ENCODE assay signal across 12 cellular contexts in genomic region chr3:159832024-159832423, GRCh38. TPM values are rescaled to one million over a fixed set of nuclear protein-coding genes. Genes with fewer than 3 reads are reported as not detected.
A peak's percentile ranks its signal among the peaks of the same experiment; 100 is the strongest.
DNase-seq lines count a peak whose midpoint lies in the region; ATAC-seq, FAIRE-seq and TF ChIP-seq lines count a peak whose summit lies in the region.
"Had no signal": no experiment of that assay in that cellular context is flagged by ENCODE, and none has a peak within 500 bp of the region (broad histone marks: within the 10 kb centered on the region; RNA-seq: fewer than 3 reads in every experiment).

No MANE protein-coding gene starts in this region.

- RAD21 ChIA-PET in GM12878 (lab: Charles Lee; ENCODE audit: unreplicated experiment), result interaction anchor here (1.1 to 1.8 kb wide), 2 partner anchors 155 to 174 kb away, joined by 3 to 6 read pairs; no protein-coding TSS in a partner anchor

- TF ChIP-seq POLR2A in GM12878 (IDR thresholded peaks at IDR 0.05; ENCODE audit: low read depth, low read length), result no peak

- SMC1A ChIA-PET in GM12878 (lab: Charles Lee; ENCODE audit: uncharacterized antibody, unreplicated experiment), result interaction anchor here (1.2 to 2.9 kb wide), 4 partner anchors 28 to 181 kb away, joined by 3 to 13 read pairs (median 6); no protein-coding TSS in a partner anchor

- TF ChIP-seq RAD21 in GM12878 (IDR thresholded peaks at IDR 0.05; ENCODE audit: insufficient read depth, low read depth, low read length), result no peak

- POLR2A ChIA-PET in GM12878 (lab: Charles Lee), result no interaction called here

- in situ Hi-C loops in GM12878 (cut with MboI), result no loop called here

- H3K79me2 ChIP-seq in GM12878 (ENCODE audit: control insufficient read depth, insufficient read depth, low read length), result no peaks in the 10 kb centered on the region

- no peak overlapping the region for H3K27ac ChIP-seq in GM12878 (ENCODE audit: control insufficient read depth, insufficient read depth)
- H3K27ac ChIP-seq: body of pancreas, thoracic aorta had no signal

- no peak overlapping the region for H3K9ac ChIP-seq in GM12878 (ENCODE audit: control insufficient read depth, insufficient read depth, low read length)

- ATAC-seq in GM18868 (IDR thresholded peaks at IDR 0.05; ENCODE audit: unreplicated experiment) (peak; percentile 89), GM21825 (IDR thresholded peaks at IDR 0.05; ENCODE audit: unreplicated experiment) (peak; percentile 94), HG03460 (IDR thresholded peaks at IDR 0.05; ENCODE audit: unreplicated experiment) (peak; percentile 94), GM12878 (peak; percentile 87)
- ATAC-seq: body of pancreas had no signal

- CTCF ChIA-PET in GM12878 (lab: Yijun Ruan, JAX), result interaction anchor here (0.6 to 9.8 kb wide), 6 partner anchors 22 to 1045 kb away, joined by 4 to 129 read pairs (median 4); no protein-coding TSS in a partner anchor

- WGBS in GM12878 (ENCODE audit: insufficient coverage, insufficient replicate concordance, low lambda C conversion rate, missing lambda C conversion rate), result 4% methylated on average over 2 of the region's 2 CpGs

- H4K20me1 ChIP-seq in GM12878 (ENCODE audit: control insufficient read depth, insufficient read depth), result no peaks in the 10 kb centered on the region

- H2AFZ ChIP-seq in GM12878 (ENCODE audit: control insufficient read depth, low read depth, low read length), result no peak overlapping the region

- no TSS peak for BruUV-seq in GM12878 (replicated peaks; lab: Mats Ljungman, UMichigan)

- intact Hi-C loops in GM12878 (cut with micrococcal nuclease; ENCODE audit: unreplicated experiment) (no loop called here), posterior vena cava (cut with DNase I) (no loop called here)

- H3K4me3 ChIP-seq in GM12878, result no peak overlapping the region
- H3K4me3 ChIP-seq: body of pancreas, thoracic aorta had no signal

- H3K36me3 ChIP-seq in GM12878 (ENCODE audit: control insufficient read depth in 2 of 2, insufficient read depth in 2 of 2, low read length in 1 of 2), result no peaks in the 10 kb centered on the region
- H3K36me3 ChIP-seq: thoracic aorta had no signal

- no peaks in the 10 kb centered on the region for H3K9me3 ChIP-seq in GM12878 (replicated peaks; ENCODE audit: control insufficient read depth, insufficient read depth, low read length)
- H3K9me3 ChIP-seq: body of pancreas, thoracic aorta had no signal

- DNase-seq in GM12878 (ENCODE audit: low read depth, low spot score), result peak; percentile 25
- DNase-seq in posterior vena cava (ENCODE audit: low spot score), result no peak
- DNase-seq in AG08396 (ENCODE audit: low spot score), result no peak
- DNase-seq in activated CD4-positive, CD25-positive, alpha-beta regulatory T cell treated with anti-CD3 and anti-CD28 coated beads, Interleukin-2, amount 50 U/mL, for 72 hours, result no peak
- DNase-seq in activated gamma-delta T cell treated with Interleukin-2 at 50 U/mL for 16 hours, result no peak
- DNase-seq: activated CD4-positive, alpha-beta T cell treated with anti-CD3 and anti-CD28 coated beads for 1 hour; body of pancreas; foreskin melanocyte had no signal

- H3K27me3 ChIP-seq in GM12878 (replicated peaks in 1 of 2; ENCODE audit: control insufficient read depth in 2 of 2, insufficient read depth in 2 of 2, low read length in 1 of 2), result no peaks in the 10 kb centered on the region
- H3K27me3 ChIP-seq: body of pancreas had no signal

- no peak for TF ChIP-seq EP300 in GM12878 (IDR thresholded peaks at IDR 0.05; ENCODE audit: borderline replicate concordance in 1 of 2, control insufficient read depth in 1 of 2, low read depth in 2 of 2, low read length in 2 of 2)

- peak overlapping the region; percentile 12; the same call in 1 of the 2 replicates for H3K4me2 ChIP-seq in GM12878 (ENCODE audit: control insufficient read depth, insufficient read depth)

- peaks cover 13% of the 10 kb centered on the region for H3K4me1 ChIP-seq in GM12878 (ENCODE audit: control insufficient read depth, insufficient read depth, low read length)

- peak; percentile 62 for FAIRE-seq in GM12878 (lab: Jason Lieb, UNC)

- no peak for TF ChIP-seq CTCF in GM12878 (IDR thresholded peaks at IDR 0.05 in 2 of 3, conservative IDR thresholded peaks at IDR 0.05 in 1 of 3; ENCODE audit: control insufficient read depth in 2 of 3, extremely low read depth in 1 of 3, insufficient read depth in 1 of 3, low read depth in 3 of 3, low read length in 3 of 3)

TF ChIP-seq in GM12878, 131 proteins besides CTCF, POLR2A, EP300 and RAD21:
- TF ChIP-seq EZH2 (IDR thresholded peaks at IDR 0.05; ENCODE audit: borderline replicate concordance, control insufficient read depth, low read depth, low read length) (no peak), TCF12 (IDR thresholded peaks at IDR 0.05; ENCODE audit: low read depth, low read length) (peak; percentile 36; the same call in 1 of the 2 replicates), RUNX3 (IDR thresholded peaks at IDR 0.05; ENCODE audit: low read length) (peak; percentile 35; the same call in 1 of the 2 replicates)
TF ChIP-seq in GM12878: peak in this region for 2.

RNA-seq across cellular contexts. Expression of gene SCHIP1, which starts 7.6 kb away (rescaled TPM):
- 0.17 TPM in 1 of 2 replicates, not detected in the other for total RNA-seq in GM12878 (2013; cell fraction: nucleolus; rRNA removed)
- 0.98 and 1.4 TPM in 2 replicates for total RNA-seq in GM12878 (2014; rRNA removed)
- 1.4 and 1.6 TPM in 2 replicates for total RNA-seq in GM12878 (2014; rRNA removed; fragmentation: Illumina TruSeq; extraction: Trizol)
- total RNA-seq in GM12878 (2021), result 0.27 and 1.5 TPM in 2 replicates
- polyA plus RNA-seq in GM12878 (2011; ENCODE audit: low read depth), result not detected
- 0.10 TPM in 1 of 2 replicates, not detected in the other for polyA plus RNA-seq in GM12878 (2011; rRNA removed)
- 0.05 and 0.07 TPM in 2 replicates for polyA plus RNA-seq in GM12878 (2011; cell fraction: cytosol; rRNA removed)
- 0.10 and 0.39 TPM in 2 replicates for polyA plus RNA-seq in GM12878 (2011; cell fraction: nucleus; rRNA removed)
- 0.25 TPM in 1 of 2 replicates, not detected in the other for polyA plus RNA-seq in GM12878 (2012)
- polyA plus RNA-seq in GM12878 (2014; fragmentation: Illumina TruSeq; extraction: Trizol), result 1.7 and 2.8 TPM in 2 replicates
- 1 to 10 TPM; 1.2 to 2.8 TPM for polyA plus RNA-seq in GM12878 (2014; fragmentation: Nextera tagmentation; extraction: Ambion mirVana)
- 1.1 and 1.2 TPM in 2 replicates for polyA plus RNA-seq in GM12878 (2014; rRNA removed)
- 1 to 10 TPM in 1 of 2 experiments, under 1 TPM in 1; 0.84 to 2.1 TPM for polyA plus RNA-seq in GM12878 (2016; fragmentation: Nextera tagmentation; extraction: Ambion mirVana)
- polyA minus RNA-seq in GM12878 (2011; rRNA and poly(A)+ RNA removed), result 0.05 and 0.07 TPM in 2 replicates
- polyA minus RNA-seq in GM12878 (2011; cell fraction: cytosol; rRNA and poly(A)+ RNA removed), result not detected in 2 replicates
- polyA minus RNA-seq in GM12878 (2011; cell fraction: nucleus; rRNA and poly(A)+ RNA removed), result 0.36 TPM in 1 of 2 replicates, not detected in the other
- 1 to 10 TPM; 6.7 to 9.2 TPM for total RNA-seq in posterior vena cava
